In genomic region chr19:58585442-58586130, GRCh38 we compare ENCODE assay signal across 22 cellular contexts. TPM values are rescaled to one million over a fixed set of nuclear protein-coding genes. Genes with fewer than 3 reads are reported as not detected.
DNase-seq lines count a peak whose midpoint lies in the region; ATAC-seq and TF ChIP-seq lines count a peak whose summit lies in the region.
"Had no signal": no experiment of that assay in that cellular context is flagged by ENCODE, and none has a peak within 500 bp of the region (broad histone marks: within the 10 kb centered on the region; RNA-seq: fewer than 3 reads in every experiment).

No MANE protein-coding gene starts in this region.

- H3K9ac ChIP-seq in IMR-90 (ENCODE audit: low read depth, low read length): no peak overlapping the region

- peak overlapping the region; percentile 74; the same call in 1 of the 2 replicates for H2BK20ac ChIP-seq in IMR-90 (ENCODE audit: low read depth, low read length)

- H4K5ac ChIP-seq in IMR-90 (ENCODE audit: low read depth, low read length): peak overlapping the region; percentile 9; the same call in 1 of the 2 replicates

- H3K4ac ChIP-seq in IMR-90 (ENCODE audit: low read depth, low read length): peak overlapping the region; percentile 71

- H3K4me1 Mint-ChIP-seq in brain (peaks cover 19% of the 10 kb centered on the region), neural crest cell (peaks cover 10% of the 10 kb centered on the region)

- H3K4me2 ChIP-seq in IMR-90 (ENCODE audit: low read depth, low read length): no peak overlapping the region
- H3K4me2 ChIP-seq: GM23338 had no signal

- in situ Hi-C loops in IMR-90 (cut with MboI; ENCODE audit: low sequenced_read_pairs): no loop called here

- ATAC-seq in IMR-90 (ENCODE audit: low read depth): no peak
- no peak for ATAC-seq in HG02973 (IDR thresholded peaks at IDR 0.05; ENCODE audit: unreplicated experiment)
- ATAC-seq: GM23338; stimulated activated memory B cell treated with anti-CD40 and anti-IgM and Interleukin-4, amounts not matched to agents 10 μg/mL and 1 μg/mL and 100 μg/mL, for 72 hours had no signal

- POLR2A ChIA-PET in IMR-90 (lab: Charles Lee; ENCODE audit: unreplicated experiment): no interaction called here

- 89% methylated on average over 4 of the region's 6 CpGs; no CpG with 5 or more reads in 1 of the 2 experiments for WGBS in IMR-90 (ENCODE audit: extremely low coverage in 2 of 2, insufficient read length in 1 of 2), 2 experiments

- H2BK120ac ChIP-seq in IMR-90 (ENCODE audit: low read depth, low read length): peak overlapping the region; percentile 71

- no peak overlapping the region for H2AFZ ChIP-seq in IMR-90 (replicated peaks; ENCODE audit: low read length, poor library complexity)
- H2AFZ ChIP-seq: GM23338 had no signal

- DNase-seq in IMR-90 (peak; percentile 28), neural crest cell (ENCODE audit: low read depth, low spot score) (peak; percentile 0), NCI-H2081 treated with DMSO at 0.1 percent for 48 hours (lab: John Stamatoyannopoulos, UW) (no peak), NCI-H510A (lab: John Stamatoyannopoulos, UW) (no peak)
- DNase-seq: activated CD4-positive, alpha-beta T cell treated with anti-CD3 and anti-CD28 coated beads, Interleukin-2, amount 50 U/mL, for 1 hour; activated CD8-positive, alpha-beta memory T cell treated with anti-CD3 and anti-CD28 coated beads, Interleukin-2, amount 50 U/mL, for 48 hours; activated naive CD8-positive, alpha-beta T cell treated with anti-CD3 and anti-CD28 coated beads, Interleukin-2, amount 10 ng/mL, durations not matched to agents 7 days and 5 days; effector CD4-positive, alpha-beta T cell; EL; hypothalamus; NCI-H1105 treated with DMSO at 0.1 percent for 48 hours; NCI-H446 treated with DMSO at 0.1 percent for 48 hours; NK-92 treated with Interleukin-12 subunit alpha and Interleukin-12 subunit beta, amount 100 ng/mL, for 24 hours; SJCRH30; stimulated activated CD4-positive, alpha-beta T cell treated with anti-CD3 and anti-CD28 coated beads, Interleukin-1b, Interleukin-23, amount 100 ng/mL, for 48 hours; uterus had no signal

- H3K9me1 ChIP-seq in IMR-90 (ENCODE audit: insufficient read depth, low read length): peaks cover 26% of the 10 kb centered on the region

- intact Hi-C loops in IMR-90 (cut with micrococcal nuclease): no loop called here

- peaks cover 6% of the 10 kb centered on the region for H3K27me3 Mint-ChIP-seq in brain
- no peaks in the 10 kb centered on the region for H3K27me3 Mint-ChIP-seq in neural crest cell (ENCODE audit: low read depth)
- H3K27me3 Mint-ChIP-seq: activated naive CD8-positive, alpha-beta T cell treated with anti-CD3 and anti-CD28 coated beads, Interleukin-2, amount 10 ng/mL, durations not matched to agents 7 days and 5 days; stimulated activated memory B cell treated with anti-CD40 and anti-IgM and Interleukin-4, amounts not matched to agents 10 μg/mL and 1 μg/mL and 100 μg/mL, for 72 hours had no signal

- CTCF ChIA-PET in IMR-90 (lab: Yijun Ruan, JAX): no interaction called here

- peak overlapping the region in 1 of 2 experiments; percentile 63; a peak in 2 of 4 replicates for H4K8ac ChIP-seq in IMR-90 (ENCODE audit: low read depth in 2 of 2, low read length in 2 of 2)

- TF ChIP-seq CTCF in IMR-90 (conservative IDR thresholded peaks at IDR 0.05; ENCODE audit: low read depth, low read length): no peak
- no peak for TF ChIP-seq CTCF in brain (conservative IDR thresholded peaks at IDR 0.05)
- no peak for TF ChIP-seq CTCF in neural crest cell (conservative IDR thresholded peaks at IDR 0.05)

- peak overlapping the region in 3 of 5 experiments; percentile 35 to 87 (median 45) for H3K27ac Mint-ChIP-seq in brain
- H3K27ac Mint-ChIP-seq in neural crest cell (ENCODE audit: unreplicated experiment): no peak overlapping the region
- H3K27ac Mint-ChIP-seq: activated naive CD8-positive, alpha-beta T cell treated with anti-CD3 and anti-CD28 coated beads, Interleukin-2, amount 10 ng/mL, durations not matched to agents 7 days and 5 days; activated T-helper 2 cell treated with anti-CD3 and anti-CD28 coated beads, Interferon-gamma antibody, Interleukin-2, Interleukin-4, amounts not matched to agents 10 μg/mL and 5 μg/mL and 100 μg/mL, durations not matched to agents 14 hours and 24 hours and 36 hours; GM23338; stimulated activated memory B cell treated with anti-CD40 and anti-IgM and Interleukin-4, amounts not matched to agents 10 μg/mL and 1 μg/mL and 100 μg/mL, for 72 hours had no signal

- peak overlapping the region; percentile 60 for H3K14ac ChIP-seq in IMR-90 (replicated peaks; ENCODE audit: low read depth, low read length)

- peak overlapping the region; percentile 77; the same call in 1 of the 2 replicates for H3K27ac ChIP-seq in IMR-90 (ENCODE audit: insufficient read depth, low read length)
- H3K27ac ChIP-seq: C4-2B, SJCRH30, uterus had no signal

- H3K36me3 ChIP-seq in IMR-90 (ENCODE audit: control insufficient read depth, insufficient read depth, low read length): peaks cover 13% of the 10 kb centered on the region
- H3K36me3 ChIP-seq: SJCRH30, uterus had no signal

- peak overlapping the region; percentile 28 for H3K18ac ChIP-seq in IMR-90 (ENCODE audit: low read depth, low read length)

- peak overlapping the region; percentile 88 for H2BK5ac ChIP-seq in IMR-90 (ENCODE audit: low read depth, low read length, poor library complexity, severe bottlenecking)

- peak overlapping the region; percentile 95; the same call in 1 of the 2 replicates for H2AK5ac ChIP-seq in IMR-90 (ENCODE audit: low read depth, low read length)

- H3K23ac ChIP-seq in IMR-90 (ENCODE audit: low read depth, low read length): peak overlapping the region; percentile 44

- peak overlapping the region; percentile 43; the same call in 2 of the 3 replicates for H2BK15ac ChIP-seq in IMR-90 (ENCODE audit: low read depth, low read length)

- H3K4me3 Mint-ChIP-seq in brain (no peak overlapping the region), neural crest cell (no peak overlapping the region)
- H3K4me3 Mint-ChIP-seq: activated naive CD8-positive, alpha-beta T cell treated with anti-CD3 and anti-CD28 coated beads, Interleukin-2, amount 10 ng/mL, durations not matched to agents 7 days and 5 days; GM23338; stimulated activated memory B cell treated with anti-CD40 and anti-IgM and Interleukin-4, amounts not matched to agents 10 μg/mL and 1 μg/mL and 100 μg/mL, for 72 hours had no signal

- no peak for TF ChIP-seq POLR2A in IMR-90 (IDR thresholded peaks at IDR 0.05; ENCODE audit: low read depth, low read length)

- H4K91ac ChIP-seq in IMR-90 (ENCODE audit: insufficient read depth, low read depth, low read length): peak overlapping the region; percentile 73

- H3K9me3 Mint-ChIP-seq in brain (no peaks in the 10 kb centered on the region), neural crest cell (no peaks in the 10 kb centered on the region)
- H3K9me3 Mint-ChIP-seq: activated naive CD8-positive, alpha-beta T cell treated with anti-CD3 and anti-CD28 coated beads, Interleukin-2, amount 10 ng/mL, durations not matched to agents 7 days and 5 days; activated T-helper 2 cell treated with anti-CD3 and anti-CD28 coated beads, Interferon-gamma antibody, Interleukin-2, Interleukin-4, amounts not matched to agents 10 μg/mL and 5 μg/mL and 100 μg/mL, durations not matched to agents 14 hours and 24 hours and 36 hours; stimulated activated memory B cell treated with anti-CD40 and anti-IgM and Interleukin-4, amounts not matched to agents 10 μg/mL and 1 μg/mL and 100 μg/mL, for 72 hours had no signal

- dilution Hi-C loops in IMR-90 (cut with HindIII; ENCODE audit: low sequenced_read_pairs, unreplicated experiment): no loop called here

- H3K56ac ChIP-seq in IMR-90 (ENCODE audit: extremely low read depth, insufficient read depth, low read length): no peak overlapping the region

- BruUV-seq in IMR-90 (replicated peaks; lab: Mats Ljungman, UMichigan): no TSS peak

- no peak for TF ChIP-seq RAD21 in IMR-90 (IDR thresholded peaks at IDR 0.05; ENCODE audit: low read length)

- peaks cover 19% of the 10 kb centered on the region for H3K4me1 ChIP-seq in IMR-90 (ENCODE audit: control insufficient read depth, insufficient read depth, low read length)
- H3K4me1 ChIP-seq: SJCRH30 had no signal

- H3K36me3 Mint-ChIP-seq in brain: peaks cover 18% of the 10 kb centered on the region
- peaks cover 11% of the 10 kb centered on the region for H3K36me3 Mint-ChIP-seq in neural crest cell (ENCODE audit: low read depth)

- H2AK9ac ChIP-seq in IMR-90 (replicated peaks; ENCODE audit: low read depth, low read length, poor library complexity): no peak overlapping the region

- no peak overlapping the region for H3K4me3 ChIP-seq in IMR-90 (ENCODE audit: insufficient read depth, low read depth, low read length)
- H3K4me3 ChIP-seq: GM23338, SJCRH30, uterus had no signal

- peaks cover 12 to 56% of the 10 kb centered on the region in 2 experiments for H3K79me1 ChIP-seq in IMR-90 (ENCODE audit: low read depth in 1 of 2, low read length in 2 of 2)

- peaks cover 19% of the 10 kb centered on the region for H4K20me1 ChIP-seq in IMR-90 (ENCODE audit: insufficient read depth, low read length)

- H3K9me3 ChIP-seq in IMR-90 (ENCODE audit: control insufficient read depth, insufficient read depth, low read length): no peaks in the 10 kb centered on the region
- H3K9me3 ChIP-seq: SJCRH30, uterus had no signal

- no peaks in the 10 kb centered on the region for H3K27me3 ChIP-seq in IMR-90 (ENCODE audit: control insufficient read depth, insufficient read depth, low read length)
- H3K27me3 ChIP-seq: SJCRH30, uterus had no signal

RNA-seq across cellular contexts. Expression of gene MZF1, which starts 12.5 kb away (rescaled TPM):
- total RNA-seq in IMR-90 (2012; rRNA removed) (3.4 and 3.6 TPM in 2 replicates), neural crest cell (40.5 and 43.3 TPM in 2 replicates)
- polyA plus RNA-seq in IMR-90 (2012; rRNA removed) (15.0 and 17.1 TPM in 2 replicates), brain (ENCODE audit: insufficient read depth, low read depth, low replicate concordance) (14.9 TPM)
- polyA plus RNA-seq in IMR-90 (2012; cell fraction: cytosol; rRNA removed): 4.3 and 11.4 TPM in 2 replicates
- polyA plus RNA-seq in IMR-90 (2012; cell fraction: nucleus; rRNA removed; ENCODE audit: low replicate concordance): 136 and 263 TPM in 2 replicates

RNA-seq across cellular contexts. Expression of gene UBE2M, which starts 27.2 kb away (rescaled TPM):
- total RNA-seq in IMR-90 (2012; rRNA removed) (55.9 and 63.0 TPM in 2 replicates), neural crest cell (113 and 119 TPM in 2 replicates)
- polyA plus RNA-seq in IMR-90 (2012; rRNA removed) (66.6 and 72.5 TPM in 2 replicates), brain (ENCODE audit: insufficient read depth, low read depth, low replicate concordance) (192 TPM)
- 55.0 and 72.6 TPM in 2 replicates for polyA plus RNA-seq in IMR-90 (2012; cell fraction: cytosol; rRNA removed)
- 82.7 and 116 TPM in 2 replicates for polyA plus RNA-seq in IMR-90 (2012; cell fraction: nucleus; rRNA removed; ENCODE audit: low replicate concordance)

RNA-seq across cellular contexts. Expression of gene CHMP2A, which starts 30.7 kb away (rescaled TPM):
- total RNA-seq in IMR-90 (2012; rRNA removed): 105 and 128 TPM in 2 replicates
- 183 and 202 TPM in 2 replicates for polyA plus RNA-seq in IMR-90 (2012; rRNA removed)
- polyA plus RNA-seq in IMR-90 (2012; cell fraction: cytosol; rRNA removed): 206 and 255 TPM in 2 replicates
- 88.8 and 142 TPM in 2 replicates for polyA plus RNA-seq in IMR-90 (2012; cell fraction: nucleus; rRNA removed; ENCODE audit: low replicate concordance)
- polyA plus RNA-seq in brain (ENCODE audit: insufficient read depth, low read depth, low replicate concordance): 216 TPM
- total RNA-seq in neural crest cell: 61.6 and 64.6 TPM in 2 replicates

RNA-seq across cellular contexts. Expression of gene TRIM28, which starts 41.7 kb away (rescaled TPM):
- total RNA-seq in IMR-90 (2012; rRNA removed) (313 and 349 TPM in 2 replicates), neural crest cell (964 and 1,000 TPM in 2 replicates)
- polyA plus RNA-seq in IMR-90 (2012; rRNA removed) (465 and 964 TPM in 2 replicates), brain (ENCODE audit: insufficient read depth, low read depth, low replicate concordance) (698 TPM)
- 339 TPM in 2 replicates for polyA plus RNA-seq in IMR-90 (2012; cell fraction: cytosol; rRNA removed)
- polyA plus RNA-seq in IMR-90 (2012; cell fraction: nucleus; rRNA removed; ENCODE audit: low replicate concordance): 522 and 1,051 TPM in 2 replicates

Comparison
In these comparisons a context has a peak if more than half of its experiments do, and no peak if none do; other contexts are left out.
1. DNase-seq: peak in IMR-90 (single experiment) and neural crest cell (single experiment); none in NCI-H2081 treated with DMSO at 0.1 percent for 48 hours (single experiment) and NCI-H510A (single experiment).